9 cellular contexts compared by ENCODE assay signal in the genomic region with DNA sequence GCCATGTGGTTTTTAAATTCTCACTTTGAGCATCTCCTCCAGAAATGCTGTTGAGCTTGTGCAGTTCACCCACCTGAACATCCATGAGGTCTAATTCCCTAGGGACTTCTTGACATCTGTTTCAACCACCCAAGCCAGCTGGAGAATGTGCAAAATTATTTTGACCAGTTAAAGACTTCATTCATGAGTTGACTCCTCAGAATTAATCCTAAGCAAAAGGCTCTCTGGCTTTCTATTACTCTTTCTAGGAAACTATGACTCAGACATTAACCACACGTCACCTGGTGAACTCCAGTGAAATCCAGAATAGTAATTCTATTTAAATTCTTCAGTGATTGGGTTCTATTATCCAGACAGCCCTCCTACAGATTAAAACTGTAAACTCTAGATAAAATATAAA.
DNase-seq lines count a peak whose midpoint lies in the region; ATAC-seq and TF ChIP-seq lines count a peak whose summit lies in the region.
"Had no signal": no experiment of that assay in that cellular context is flagged by ENCODE, and none has a peak within 500 bp of the region (broad histone marks: within the 10 kb centered on the region; RNA-seq: fewer than 3 reads in every experiment).

No MANE protein-coding gene starts in this region.

- H3K4me1 Mint-ChIP-seq in HFFc6 (ENCODE audit: low read depth): peaks cover 18% of the 10 kb centered on the region

- TF ChIP-seq CTCF in HFFc6 (IDR thresholded peaks at IDR 0.05): no peak

- H3K27ac Mint-ChIP-seq in HFFc6: no peak overlapping the region

- no peaks in the 10 kb centered on the region; the same call in 1 of the 2 replicates for H3K9me3 Mint-ChIP-seq in HFFc6

- peak; percentile 4 for DNase-seq in HFFc6
- DNase-seq in NAMALWA (ENCODE audit: low spot score): peak; percentile 13
- DNase-seq in kidney tubule cell (ENCODE audit: low spot score): peak; percentile 52
- no peak for DNase-seq in RPMI8226
- DNase-seq in middle frontal gyrus (ENCODE audit: extremely low spot score, low spot score): no peak
- no peak for DNase-seq in posterior cingulate gyrus
- no peak for DNase-seq in activated CD4-positive, alpha-beta T cell treated with anti-CD3 and anti-CD28 coated beads for 1 hour
- DNase-seq: KG1 had no signal

- peak; percentile 72 for ATAC-seq in GM19023 (IDR thresholded peaks at IDR 0.05; ENCODE audit: unreplicated experiment)

- no peak overlapping the region for H3K4me3 Mint-ChIP-seq in HFFc6

- H3K36me3 Mint-ChIP-seq in HFFc6 (ENCODE audit: low read depth): peaks cover 25% of the 10 kb centered on the region

- H3K27me3 Mint-ChIP-seq in HFFc6 (ENCODE audit: insufficient read depth): no peaks in the 10 kb centered on the region; the same call in 1 of the 2 replicates

- intact Hi-C loops in posterior cingulate gyrus (cut with DNase I): no loop called here

Comparison
In these comparisons a context has a peak if more than half of its experiments do, and no peak if none do; other contexts are left out.
1. DNase-seq: peak in HFFc6 (single experiment), NAMALWA (single experiment) and kidney tubule cell (single experiment); none in RPMI8226 (single experiment), middle frontal gyrus (single experiment), posterior cingulate gyrus (0 of 10) and activated CD4-positive, alpha-beta T cell treated with anti-CD3 and anti-CD28 coated beads for 1 hour (single experiment).